In the genomic region with DNA sequence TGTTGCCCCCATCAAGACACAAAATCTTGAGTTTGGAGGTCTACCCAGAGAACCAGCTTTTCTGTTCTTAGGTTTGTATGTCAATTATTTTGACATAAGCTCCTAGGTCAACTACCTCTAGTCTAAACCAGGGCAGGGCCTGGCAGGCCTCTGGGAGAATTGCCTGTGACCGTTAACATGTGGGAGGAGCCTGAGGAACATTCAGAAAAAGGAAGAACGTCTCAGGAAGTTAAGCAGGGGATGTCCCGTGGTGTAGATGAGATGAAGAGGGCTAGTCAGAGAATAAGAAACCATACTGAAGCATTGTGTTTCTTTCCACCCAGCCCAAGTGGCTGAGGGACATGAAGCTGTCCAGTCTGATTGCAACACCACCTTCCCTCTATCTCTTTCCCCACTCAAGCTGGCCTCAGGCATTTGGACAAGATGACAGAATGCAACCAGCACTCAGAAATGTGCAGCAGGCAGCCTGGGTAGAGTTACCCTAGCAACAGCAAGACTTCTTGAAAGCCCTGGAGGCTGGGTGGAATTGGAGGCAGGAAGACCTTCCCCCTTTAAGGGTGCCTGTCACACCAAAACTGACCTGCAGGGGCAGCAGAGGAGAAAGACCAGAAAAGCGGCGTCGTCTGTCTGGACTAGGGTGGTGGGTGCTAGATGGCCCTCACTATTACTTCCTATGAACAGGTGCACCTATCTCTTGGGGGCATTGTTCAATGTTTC, we compare ENCODE assay signal across 9 cellular contexts.
DNase-seq lines count a peak whose midpoint lies in the region; ATAC-seq and TF ChIP-seq lines count a peak whose summit lies in the region.
"Had no signal": no experiment of that assay in that cellular context is flagged by ENCODE, and none has a peak within 500 bp of the region (broad histone marks: within the 10 kb centered on the region; RNA-seq: fewer than 3 reads in every experiment).

No MANE protein-coding gene starts in this region.

- H3K36me3 ChIP-seq in Panc1 (ENCODE audit: control insufficient read depth, insufficient read depth, low read length): no peaks in the 10 kb centered on the region

- POLR2A ChIA-PET in AG04449 (lab: Yijun Ruan, JAX) (no interaction called here), Panc1 (lab: Charles Lee) (no interaction called here)

- H3K27me3 Mint-ChIP-seq in glutamatergic neuron (ENCODE audit: unreplicated experiment): no peaks in the 10 kb centered on the region

- ATAC-seq in Panc1: no peak
- ATAC-seq in HG02610 (IDR thresholded peaks at IDR 0.05; ENCODE audit: unreplicated experiment): no peak
- ATAC-seq: left colon had no signal

- H3K4me3 Mint-ChIP-seq in glutamatergic neuron (ENCODE audit: unreplicated experiment): no peak overlapping the region

- H3K27ac Mint-ChIP-seq in glutamatergic neuron (ENCODE audit: unreplicated experiment): no peak overlapping the region

- H3K4me1 ChIP-seq in Panc1 (ENCODE audit: control insufficient read depth, insufficient read depth, low read length): no peaks in the 10 kb centered on the region

- intact Hi-C loops in Panc1 (cut with micrococcal nuclease; ENCODE audit: unreplicated experiment): no loop called here

- DNase-seq in AG04449 (ENCODE audit: low read depth, low spot score) (no peak), GM03348 (ENCODE audit: low spot score) (peak; percentile 19), Panc1 (ENCODE audit: low read depth, low spot score) (no peak), glutamatergic neuron (peak; percentile 54), C1 segment of cervical spinal cord (lab: John Stamatoyannopoulos, UW) (no peak), NCI-H524 treated with DMSO at 0.1 percent for 48 hours (lab: John Stamatoyannopoulos, UW) (no peak), Ammon's horn (ENCODE audit: low spot score) (no peak)
- DNase-seq: left colon had no signal

- CTCF ChIA-PET in AG04449 (lab: Yijun Ruan, JAX) (interaction anchor here (0.8 to 1.1 kb wide), 3 partner anchors 8 to 177 kb away, joined by 3 to 4 read pairs (median 4); no protein-coding TSS in a partner anchor), Panc1 (lab: Charles Lee) (no interaction called here)

- TF ChIP-seq CTCF in AG04449 (IDR thresholded peaks at IDR 0.05; ENCODE audit: insufficient read depth, low read length, missing control alignments) (peak; percentile 28), Panc1 (IDR thresholded peaks at IDR 0.05) (peak; percentile 55), glutamatergic neuron (IDR thresholded peaks at IDR 0.05; ENCODE audit: partially characterized antibody, unreplicated experiment) (peak; percentile 73)

- no peaks in the 10 kb centered on the region for H3K27me3 ChIP-seq in Panc1 (ENCODE audit: control insufficient read depth, insufficient read depth, low read length)

- in situ Hi-C loops in Panc1 (cut with HindIII; ENCODE audit: low pct_unique_long_range_greater_than_20kb, low sequenced_read_pairs): no loop called here

- no peaks in the 10 kb centered on the region for H3K9me3 ChIP-seq in Panc1 (ENCODE audit: control insufficient read depth, insufficient read depth, low read depth, low read length)

- no peaks in the 10 kb centered on the region for H3K36me3 Mint-ChIP-seq in glutamatergic neuron (ENCODE audit: unreplicated experiment)

- no peaks in the 10 kb centered on the region for H3K4me1 Mint-ChIP-seq in glutamatergic neuron (ENCODE audit: low read depth, unreplicated experiment)

- H3K4me3 ChIP-seq in AG04449 (ENCODE audit: low read depth, low read length) (no peak overlapping the region), Panc1 (ENCODE audit: low read depth in 2 of 2, low read length in 2 of 2) (no peak overlapping the region)

- BruUV-seq in Panc1 (replicated peaks; lab: Mats Ljungman, UMichigan): no TSS peak

- no peaks in the 10 kb centered on the region for H3K9me3 Mint-ChIP-seq in glutamatergic neuron (ENCODE audit: unreplicated experiment)

- no peak overlapping the region for H3K27ac ChIP-seq in Panc1 (ENCODE audit: low read length)

Comparison
In these comparisons a context has a peak if more than half of its experiments do, and no peak if none do; other contexts are left out.
1. DNase-seq: peak in GM03348 (single experiment) and glutamatergic neuron (single experiment); none in AG04449 (single experiment), Panc1 (single experiment), C1 segment of cervical spinal cord (0 of 14), NCI-H524 treated with DMSO at 0.1 percent for 48 hours (single experiment) and Ammon's horn (single experiment).
2. Peak in every context shown above with its lines, with median percentiles within 50 percentile points of each other: CTCF ChIP-seq.